Comparison of ENCODE assay signal across 22 cellular contexts in the genomic region with DNA sequence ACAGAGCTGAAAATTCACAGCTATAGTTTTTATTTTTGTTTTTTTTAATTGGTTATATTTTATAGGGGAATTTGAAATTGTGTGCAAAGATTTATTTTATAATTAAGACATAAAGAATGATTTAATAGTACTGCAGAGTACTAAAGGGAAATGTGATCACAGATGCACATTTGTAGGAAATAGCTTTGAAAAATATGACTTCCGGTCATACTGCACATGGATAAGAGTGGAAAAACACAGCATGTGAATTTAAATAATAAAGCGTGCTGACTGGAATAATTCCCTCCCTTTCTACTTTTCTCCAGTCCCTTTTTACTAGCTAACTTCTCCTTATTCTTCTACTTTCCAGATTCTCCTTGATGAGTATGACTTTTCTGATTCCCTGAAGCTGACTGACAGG.
DNase-seq lines count a peak whose midpoint lies in the region; TF ChIP-seq lines count a peak whose summit lies in the region.
"Had no signal": no experiment of that assay in that cellular context is flagged by ENCODE, and none has a peak within 500 bp of the region (broad histone marks: within the 10 kb centered on the region; RNA-seq: fewer than 3 reads in every experiment).

No MANE protein-coding gene starts in this region.

- no peaks in the 10 kb centered on the region for H3K27me3 Mint-ChIP-seq in nephron (ENCODE audit: low read depth)

- peaks cover 10% of the 10 kb centered on the region for H3K4me1 Mint-ChIP-seq in nephron
- H3K4me1 Mint-ChIP-seq: B cell had no signal

- H3K4me3 Mint-ChIP-seq in nephron: no peak overlapping the region
- H3K4me3 Mint-ChIP-seq: B cell; CD4-positive, alpha-beta T cell; CD8-positive, alpha-beta T cell had no signal

- no peaks in the 10 kb centered on the region for H3K36me3 ChIP-seq in SK-N-MC (ENCODE audit: insufficient read depth, low read length)
- H3K36me3 ChIP-seq: BLaER1 treated with 17β-estradiol and CSF1 and Interleukin-3, amounts not matched to agents 10 nM and 100 nM had no signal

- peak overlapping the region; percentile 41 to 73 (median 52) for H3K27ac Mint-ChIP-seq in nephron
- H3K27ac Mint-ChIP-seq: B cell; CD4-positive, alpha-beta T cell; CD8-positive, alpha-beta T cell had no signal

- no peaks in the 10 kb centered on the region for H3K9me3 Mint-ChIP-seq in nephron
- H3K9me3 Mint-ChIP-seq: CD4-positive, alpha-beta T cell; CD8-positive, alpha-beta T cell had no signal

- no peaks in the 10 kb centered on the region for H3K9me3 ChIP-seq in SK-N-MC (ENCODE audit: low read depth, low read length)
- H3K9me3 ChIP-seq: A549; BLaER1 treated with 17β-estradiol and CSF1 and Interleukin-3, amounts not matched to agents 10 nM and 100 nM; Caco-2 had no signal

- 0 out of 2 replicates have a peak overlapping the region, but pooled peaks have one; percentile 9 for H3K4me3 ChIP-seq in SK-N-MC
- H3K4me3 ChIP-seq: A549; BLaER1 treated with 17β-estradiol and CSF1 and Interleukin-3, amounts not matched to agents 10 nM and 100 nM; GM12878 had no signal

- no peak overlapping the region; the same call in 1 of the 2 replicates for H3K27ac ChIP-seq in SK-N-MC
- H3K27ac ChIP-seq: 22Rv1; A549; BLaER1 treated with 17β-estradiol and CSF1 and Interleukin-3, amounts not matched to agents 10 nM and 100 nM; C4-2B had no signal

- DNase-seq in SK-N-MC (ENCODE audit: low read depth, low spot score) (no peak), dermis microvascular lymphatic vessel endothelial cell (ENCODE audit: low read depth in 2 of 2) (peak; percentile 56 to 79), left kidney (ENCODE audit: low read depth, low spot score) (peak; percentile 5), NCI-H2196 treated with DMSO at 0.1 percent for 48 hours (lab: John Stamatoyannopoulos, UW; ENCODE audit: unreplicated experiment) (no peak), DMS53 (lab: John Stamatoyannopoulos, UW) (no peak), inferior parietal cortex (ENCODE audit: extremely low spot score) (no peak)
- DNase-seq: AML-193; Caco-2; Calu3; CD4-positive, alpha-beta T cell; CD8-positive, alpha-beta T cell; DMS79; DND-41; EL; GDM1 had no signal

- no peak overlapping the region for H3K9ac ChIP-seq in SK-N-MC (ENCODE audit: insufficient read length)
- H3K9ac ChIP-seq: BLaER1 treated with 17β-estradiol and CSF1 and Interleukin-3, amounts not matched to agents 10 nM and 100 nM had no signal

- TF ChIP-seq CTCF in nephron (IDR thresholded peaks at IDR 0.05; ENCODE audit: unreplicated experiment in 3 of 3): no peak

- H3K36me3 Mint-ChIP-seq in nephron (ENCODE audit: low read depth): no peaks in the 10 kb centered on the region
- H3K36me3 Mint-ChIP-seq: CD8-positive, alpha-beta T cell had no signal

Comparison
In these comparisons a context has a peak if more than half of its experiments do, and no peak if none do; other contexts are left out.
1. DNase-seq: peak in dermis microvascular lymphatic vessel endothelial cell (2 of 2) and left kidney (single experiment); none in SK-N-MC (single experiment), NCI-H2196 treated with DMSO at 0.1 percent for 48 hours (single experiment), DMS53 (single experiment) and inferior parietal cortex (single experiment).